ENCODE assay signal across 9 cellular contexts in the genomic region with DNA sequence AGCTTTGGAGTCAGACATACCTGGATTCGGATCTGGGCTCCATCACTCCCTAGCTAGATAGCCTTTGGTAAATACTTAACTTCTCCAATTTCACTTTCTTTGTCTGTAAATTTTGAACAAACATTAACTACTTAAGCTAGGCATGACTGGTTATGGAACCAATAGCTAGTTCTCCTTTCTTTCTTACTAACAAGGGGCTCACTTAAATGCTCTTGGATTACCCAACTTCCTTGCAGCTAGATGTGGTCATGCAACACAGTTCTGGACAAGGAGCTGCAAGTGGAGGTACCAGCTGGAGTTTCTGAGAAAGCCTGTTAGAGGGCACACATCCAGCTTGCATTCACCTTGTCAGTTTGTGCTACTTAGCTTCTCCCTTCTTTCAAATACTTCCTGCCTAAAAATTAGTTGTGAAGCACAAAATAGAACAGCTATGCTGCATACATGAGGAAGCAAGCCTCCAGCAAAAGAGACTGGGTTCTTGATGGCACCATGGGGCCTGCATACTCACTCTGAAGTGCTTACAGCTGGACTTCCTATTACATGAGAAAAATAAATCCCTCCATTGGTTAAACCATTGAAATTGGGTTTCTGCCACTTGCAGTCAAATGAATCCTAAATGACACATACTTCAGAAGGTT.
DNase-seq lines count a peak whose midpoint lies in the region; ATAC-seq and TF ChIP-seq lines count a peak whose summit lies in the region.
"Had no signal": no experiment of that assay in that cellular context is flagged by ENCODE, and none has a peak within 500 bp of the region (broad histone marks: within the 10 kb centered on the region; RNA-seq: fewer than 3 reads in every experiment).

No MANE protein-coding gene starts in this region.

- H3K4me1 ChIP-seq in gastroesophageal sphincter (peaks cover 0 to 46% (median 0%) of the 10 kb centered on the region in 3 donors), MM.1S (ENCODE audit: low read length) (peaks cover 20% of the 10 kb centered on the region), left ventricle myocardium inferior (peaks cover 38% of the 10 kb centered on the region)
- H3K4me1 ChIP-seq: ascending aorta had no signal

- H3K79me2 ChIP-seq in MM.1S (ENCODE audit: low read length), result no peaks in the 10 kb centered on the region

- DNase-seq in GM10266 (ENCODE audit: extremely low spot score), result peak; percentile 16
- no peak for DNase-seq in MM.1S
- no peak for DNase-seq in activated CD4-positive, CD25-positive, alpha-beta regulatory T cell treated with anti-CD3 and anti-CD28 coated beads, Interleukin-2, amount 50 U/mL, for 72 hours
- DNase-seq in cortex of kidney (lab: John Stamatoyannopoulos, UW), result no peak
- DNase-seq in left ventricle myocardium inferior, result no peak

- H4K20me1 ChIP-seq in MM.1S (ENCODE audit: insufficient read depth, low read length), result no peaks in the 10 kb centered on the region

- H3K4me3 ChIP-seq in gastroesophageal sphincter (no peak overlapping the region), MM.1S (ENCODE audit: low read length) (no peak overlapping the region), left ventricle myocardium inferior (no peak overlapping the region)
- H3K4me3 ChIP-seq: ascending aorta had no signal

- H3F3A ChIP-seq in MM.1S (ENCODE audit: insufficient read depth, low read length), result peaks cover 5% of the 10 kb centered on the region; the same call in 1 of the 2 replicates

- no peaks in the 10 kb centered on the region for H3K36me3 ChIP-seq in gastroesophageal sphincter
- H3K36me3 ChIP-seq in MM.1S (replicated peaks; ENCODE audit: insufficient read depth, low read length), result no peaks in the 10 kb centered on the region
- H3K36me3 ChIP-seq in left ventricle myocardium inferior, result no peaks in the 10 kb centered on the region
- H3K36me3 ChIP-seq: ascending aorta had no signal

- H3K27me3 ChIP-seq in gastroesophageal sphincter, result no peaks in the 10 kb centered on the region
- no peaks in the 10 kb centered on the region for H3K27me3 ChIP-seq in MM.1S (replicated peaks; ENCODE audit: insufficient read depth, low read length)
- no peaks in the 10 kb centered on the region for H3K27me3 ChIP-seq in left ventricle myocardium inferior (ENCODE audit: low read depth)
- H3K27me3 ChIP-seq: ascending aorta had no signal

- no peaks in the 10 kb centered on the region for H3K9me3 ChIP-seq in gastroesophageal sphincter
- no peaks in the 10 kb centered on the region for H3K9me3 ChIP-seq in MM.1S (replicated peaks; ENCODE audit: insufficient read depth, low read length)
- H3K9me3 ChIP-seq in left ventricle myocardium inferior (replicated peaks), result no peaks in the 10 kb centered on the region
- H3K9me3 ChIP-seq: ascending aorta had no signal

- WGBS in gastroesophageal sphincter (ENCODE audit: low coverage in 1 of 2), 2 donors, result 89 to 90% methylated on average over 1 of the region's 1 CpG

- no peak for TF ChIP-seq POLR2A in gastroesophageal sphincter (IDR thresholded peaks at IDR 0.05)

- H3K4me2 ChIP-seq in MM.1S (ENCODE audit: low read depth, low read length), result no peak overlapping the region

- no peaks in the 10 kb centered on the region for H3K9me2 ChIP-seq in MM.1S (replicated peaks; ENCODE audit: insufficient read depth, low read length)

- no peak overlapping the region for H3K9ac ChIP-seq in MM.1S (ENCODE audit: low read length)

- ATAC-seq in GM21381 (IDR thresholded peaks at IDR 0.05; ENCODE audit: unreplicated experiment) (peak; percentile 49), HG03457 (IDR thresholded peaks at IDR 0.05; ENCODE audit: unreplicated experiment) (peak; percentile 70), gastroesophageal sphincter (no peak)

- intact Hi-C loops in left ventricle myocardium inferior (cut with micrococcal nuclease), result no loop called here

- H3K27ac ChIP-seq in gastroesophageal sphincter (peak overlapping the region; percentile 9 to 72 (median 45)), MM.1S (ENCODE audit: low read length) (no peak overlapping the region), left ventricle myocardium inferior (replicated peaks) (no peak overlapping the region)
- H3K27ac ChIP-seq: ascending aorta had no signal

- no peak overlapping the region for H2AFZ ChIP-seq in MM.1S (ENCODE audit: low read length)

- TF ChIP-seq CTCF in GM10266 (IDR thresholded peaks at IDR 0.05; ENCODE audit: control insufficient read depth, insufficient read depth, low read depth, missing control alignments), result no peak
- TF ChIP-seq CTCF in gastroesophageal sphincter (IDR thresholded peaks at IDR 0.05), result no peak
- TF ChIP-seq CTCF in MM.1S (IDR thresholded peaks at IDR 0.05; ENCODE audit: low read length), result no peak
- no peak for TF ChIP-seq CTCF in left ventricle myocardium inferior (IDR thresholded peaks at IDR 0.05; ENCODE audit: borderline replicate concordance)

- no peak for TF ChIP-seq EP300 in gastroesophageal sphincter (IDR thresholded peaks at IDR 0.05)

Comparison
In these comparisons a context has a peak if more than half of its experiments do, and no peak if none do; other contexts are left out.
1. H3K27ac ChIP-seq: peak in gastroesophageal sphincter (4 of 4); none in MM.1S (single experiment) and left ventricle myocardium inferior (single experiment).